10 cellular contexts compared by ENCODE assay signal in the genomic region with DNA sequence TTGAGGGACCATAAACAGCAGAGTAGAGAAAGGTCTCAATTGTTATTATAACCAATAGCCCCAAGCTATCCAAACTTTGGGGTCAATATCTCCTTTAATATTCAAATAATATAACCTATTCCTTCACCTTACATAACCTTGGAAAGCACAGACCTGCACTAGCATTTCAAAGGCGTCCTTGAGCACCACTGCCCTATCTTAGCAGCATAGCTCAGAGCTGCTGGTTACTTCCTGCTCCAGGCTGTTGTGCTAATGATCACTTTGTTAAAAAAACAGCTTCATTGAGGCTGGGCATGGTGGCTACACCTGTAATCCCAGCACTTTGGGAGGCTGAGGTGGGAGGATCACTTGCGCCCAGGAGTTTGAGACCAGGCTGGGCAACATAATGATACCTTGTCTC. TPM values are rescaled to one million over a fixed set of nuclear protein-coding genes. Genes with fewer than 3 reads are reported as not detected.
"Had no signal": no experiment of that assay in that cellular context is flagged by ENCODE, and none has a peak within 500 bp of the region (broad histone marks: within the 10 kb centered on the region; RNA-seq: fewer than 3 reads in every experiment).

No MANE protein-coding gene starts in this region.

- H3K9me3 ChIP-seq: HAP-1 had no signal

- H3K36me3 ChIP-seq: HAP-1 had no signal

- H3K27ac ChIP-seq: GM23248, HL-60 had no signal

- H3K36me3 Mint-ChIP-seq: IgD-negative memory B cell had no signal

- H3K4me3 Mint-ChIP-seq: HFFc6, IgD-negative memory B cell had no signal

- FAIRE-seq: H1, H54, HepG2 had no signal

- DNase-seq: GM23248, HFFc6 had no signal

- H3K9me3 Mint-ChIP-seq: HFFc6, IgD-negative memory B cell had no signal

- ATAC-seq: HCT116, HepG2 had no signal

- H3K27ac Mint-ChIP-seq: HFFc6, IgD-negative memory B cell had no signal

- H3K4me3 ChIP-seq: GM23248, HAP-1 had no signal

- H3K9ac ChIP-seq: GM23248 had no signal

- H2AFZ ChIP-seq: GM23248 had no signal

- H3K4me1 ChIP-seq: HAP-1 had no signal

RNA-seq across cellular contexts. Expression of gene SLC35D3, which starts 10.5 kb away (rescaled TPM):
- total RNA-seq: GM23248, HepG2, HFFc6, HT1080 had no signal
- polyA plus RNA-seq: GM23248, HepG2, IgD-negative memory B cell had no signal
